ENCODE assay signal across 15 cellular contexts in genomic region chr3:188472331-188472730, GRCh38.
A peak's percentile ranks its signal among the peaks of the same experiment; 100 is the strongest.
DNase-seq lines count a peak whose midpoint lies in the region; ATAC-seq lines count a peak whose summit lies in the region.
"Had no signal": no experiment of that assay in that cellular context is flagged by ENCODE, and none has a peak within 500 bp of the region (broad histone marks: within the 10 kb centered on the region; RNA-seq: fewer than 3 reads in every experiment).

No MANE protein-coding gene starts in this region.

- ATAC-seq in GM18498 (IDR thresholded peaks at IDR 0.05; ENCODE audit: unreplicated experiment) (no peak), GM18858 (IDR thresholded peaks at IDR 0.05; ENCODE audit: unreplicated experiment) (no peak)
- ATAC-seq: HCT116 had no signal

- H3K36me3 ChIP-seq in adipocyte (ENCODE audit: control insufficient read depth, insufficient read depth, low read length, severe bottlenecking) (no peaks in the 10 kb centered on the region), skeletal muscle satellite cell (ENCODE audit: insufficient read depth, low read length) (no peaks in the 10 kb centered on the region)
- H3K36me3 ChIP-seq: thyroid gland had no signal

- H3K27me3 ChIP-seq in adipocyte (replicated peaks; ENCODE audit: control insufficient read depth, insufficient read depth, low read length) (no peaks in the 10 kb centered on the region), skeletal muscle satellite cell (ENCODE audit: control insufficient read depth, insufficient read depth, low read length) (no peaks in the 10 kb centered on the region)
- H3K27me3 ChIP-seq: thyroid gland had no signal

- no peak overlapping the region for H3K4me3 ChIP-seq in adipocyte (ENCODE audit: low read length)
- no peak overlapping the region for H3K4me3 ChIP-seq in skeletal muscle satellite cell (ENCODE audit: low read length)
- H3K4me3 ChIP-seq: thyroid gland had no signal

- H3K9ac ChIP-seq in adipocyte (ENCODE audit: low read length) (peak overlapping the region; percentile 70), skeletal muscle satellite cell (ENCODE audit: low read depth, low read length) (peak overlapping the region; percentile 59)

- H3K4me2 ChIP-seq in skeletal muscle satellite cell (ENCODE audit: low read length): peak overlapping the region; percentile 43

- H3K9me3 ChIP-seq in adipocyte (ENCODE audit: control insufficient read depth, low read length) (no peaks in the 10 kb centered on the region), skeletal muscle satellite cell (replicated peaks; ENCODE audit: low read length) (peaks cover 3% of the 10 kb centered on the region)
- H3K9me3 ChIP-seq: thyroid gland had no signal

- H3K4me1 ChIP-seq in adipocyte (ENCODE audit: control insufficient read depth, insufficient read depth, low read length): peaks cover 59% of the 10 kb centered on the region
- peaks cover 43% of the 10 kb centered on the region for H3K4me1 ChIP-seq in skeletal muscle satellite cell (ENCODE audit: control insufficient read depth, insufficient read depth, low read length)

- DNase-seq in EL: peak; percentile 30
- DNase-seq in adipocyte (ENCODE audit: low read depth): peak; percentile 73
- peak; percentile 28 for DNase-seq in glomerular visceral epithelial cell (ENCODE audit: extremely low spot score)
- no peak for DNase-seq in NAMALWA (ENCODE audit: low spot score)
- no peak for DNase-seq in NCI-H2171 (lab: John Stamatoyannopoulos, UW)
- DNase-seq: activated CD4-positive, alpha-beta T cell treated with anti-CD3 and anti-CD28 coated beads for 4 hours; activated T-cell treated with anti-CD3 and anti-CD28 coated beads for 4 hours; DND-41; SHP77 treated with DMSO at 0.1 percent for 48 hours; T-helper 9 cell; thyroid gland had no signal

Comparison
In these comparisons a context has a peak if more than half of its experiments do, and no peak if none do; other contexts are left out.
1. DNase-seq: peak in EL (single experiment), adipocyte (single experiment) and glomerular visceral epithelial cell (single experiment); none in NAMALWA (single experiment) and NCI-H2171 (single experiment).